8 cellular contexts compared by ENCODE assay signal in genomic region chr10:66180651-66181318, GRCh38.
DNase-seq lines count a peak whose midpoint lies in the region; ATAC-seq and TF ChIP-seq lines count a peak whose summit lies in the region.

No MANE protein-coding gene starts in this region.

- H3K79me2 ChIP-seq in OCI-LY7 (ENCODE audit: insufficient read depth, low read depth, low read length) = no peaks in the 10 kb centered on the region

- no peaks in the 10 kb centered on the region for H3K36me3 Mint-ChIP-seq in activated CD4-positive, alpha-beta T cell treated with anti-CD3 and anti-CD28 coated beads, Interleukin-2, amount 10 ng/mL, durations not matched to agents 7 days and 5 days (ENCODE audit: low read depth)

- H3K36me3 ChIP-seq in OCI-LY7 (ENCODE audit: insufficient read depth, low read length) (no peaks in the 10 kb centered on the region), right lobe of liver (no peaks in the 10 kb centered on the region), vagina (no peaks in the 10 kb centered on the region)

- no peak overlapping the region for H3K27ac ChIP-seq in OCI-LY7 (ENCODE audit: low read depth, low read length, poor library complexity, severe bottlenecking)
- H3K27ac ChIP-seq in right lobe of liver = no peak overlapping the region
- H3K27ac ChIP-seq in vagina = no peak overlapping the region

- POLR2A ChIA-PET in activated CD4-positive, alpha-beta T cell treated with anti-CD3 and anti-CD28 coated beads, Interleukin-2, amount 10 ng/mL, durations not matched to agents 7 days and 5 days (lab: Charles Lee) = no interaction called here
- POLR2A ChIA-PET in OCI-LY7 (lab: Charles Lee) = no interaction called here

- H4K20me1 ChIP-seq in OCI-LY7 (ENCODE audit: insufficient read depth, low read length) = no peaks in the 10 kb centered on the region

- no peaks in the 10 kb centered on the region for H3K9me3 Mint-ChIP-seq in activated CD4-positive, alpha-beta T cell treated with anti-CD3 and anti-CD28 coated beads, Interleukin-2, amount 10 ng/mL, durations not matched to agents 7 days and 5 days

- 26% methylated on average over 4 of the region's 4 CpGs for WGBS in right lobe of liver (ENCODE audit: insufficient coverage, low coverage, low lambda C conversion rate, missing lambda C conversion rate)

- H3K27ac Mint-ChIP-seq in activated CD4-positive, alpha-beta T cell treated with anti-CD3 and anti-CD28 coated beads, Interleukin-2, amount 10 ng/mL, durations not matched to agents 7 days and 5 days = no peak overlapping the region

- H3K4me3 ChIP-seq in OCI-LY7 (ENCODE audit: low read depth, low read length, poor library complexity, severe bottlenecking) (no peak overlapping the region), right lobe of liver (no peak overlapping the region), vagina (no peak overlapping the region)

- H3K4me1 ChIP-seq in OCI-LY7 (ENCODE audit: insufficient read depth, low read length, poor library complexity, severe bottlenecking) (no peaks in the 10 kb centered on the region), right lobe of liver (no peaks in the 10 kb centered on the region), vagina (no peaks in the 10 kb centered on the region)

- H3K9me3 ChIP-seq in OCI-LY7 (ENCODE audit: low read length) (no peaks in the 10 kb centered on the region), right lobe of liver (no peaks in the 10 kb centered on the region), vagina (no peaks in the 10 kb centered on the region)

- H3K27me3 ChIP-seq in right lobe of liver (no peaks in the 10 kb centered on the region), vagina (no peaks in the 10 kb centered on the region)

- intact Hi-C loops in OCI-LY7 (cut with micrococcal nuclease; ENCODE audit: unreplicated experiment) (no loop called here), right lobe of liver (cut with DNase I) (no loop called here), vagina (cut with DNase I) (no loop called here)

- no TSS peak for BruUV-seq in OCI-LY7 (replicated peaks; lab: Mats Ljungman, UMichigan)

- H3K4me3 Mint-ChIP-seq in activated CD4-positive, alpha-beta T cell treated with anti-CD3 and anti-CD28 coated beads, Interleukin-2, amount 10 ng/mL, durations not matched to agents 7 days and 5 days = no peak overlapping the region

- no peak overlapping the region for H3K4me2 ChIP-seq in OCI-LY7 (ENCODE audit: low read length)

- no peak for TF ChIP-seq POLR2A in right lobe of liver (IDR thresholded peaks at IDR 0.05)
- no peak for TF ChIP-seq POLR2A in vagina (IDR thresholded peaks at IDR 0.05)

- H2AFZ ChIP-seq in OCI-LY7 (ENCODE audit: low read length) = peak overlapping the region; percentile 86; the same call in 1 of the 2 replicates

- CTCF ChIA-PET in activated CD4-positive, alpha-beta T cell treated with anti-CD3 and anti-CD28 coated beads, Interleukin-2, amount 10 ng/mL, durations not matched to agents 7 days and 5 days (lab: Charles Lee) = interaction anchor here (0.6 kb wide), 1 partner anchor 687 kb away, joined by 3 read pairs; no protein-coding TSS in a partner anchor
- CTCF ChIA-PET in OCI-LY7 (lab: Charles Lee; ENCODE audit: unreplicated experiment) = no interaction called here

- peak; percentile 85 for TF ChIP-seq CTCF in OCI-LY7 (conservative IDR thresholded peaks at IDR 0.05; ENCODE audit: low read length)
- peak; percentile 69 to 70 (median 69) for TF ChIP-seq CTCF in right lobe of liver (IDR thresholded peaks at IDR 0.05)
- TF ChIP-seq CTCF in vagina (IDR thresholded peaks at IDR 0.05) = peak in 2 of 3 experiments; percentile 45 to 49

- H3K27me3 Mint-ChIP-seq in activated CD4-positive, alpha-beta T cell treated with anti-CD3 and anti-CD28 coated beads, Interleukin-2, amount 10 ng/mL, durations not matched to agents 7 days and 5 days = no peaks in the 10 kb centered on the region

- no peaks in the 10 kb centered on the region for H3K9me2 ChIP-seq in OCI-LY7 (ENCODE audit: insufficient read depth, low read length)

- DNase-seq in activated CD4-positive, alpha-beta T cell treated with anti-CD3 and anti-CD28 coated beads, Interleukin-2, amount 10 ng/mL, durations not matched to agents 7 days and 5 days = peak; percentile 47
- DNase-seq in activated CD4-positive, alpha-beta T cell treated with anti-CD3 and anti-CD28 coated beads, Interleukin-2, amount 50 U/mL, for 1 hour = no peak
- DNase-seq in OCI-LY7 (ENCODE audit: low spot score) = peak; percentile 70
- DNase-seq in dedifferentiated amniotic fluid mesenchymal stem cell (ENCODE audit: extremely low spot score) = peak; percentile 75
- no peak for DNase-seq in right lobe of liver
- no peak for DNase-seq in vagina (ENCODE audit: extremely low spot score in 2 of 2)

- ATAC-seq in GM21526 (IDR thresholded peaks at IDR 0.05; ENCODE audit: low FRiP score, unreplicated experiment) (peak; percentile 94), HG03575 (IDR thresholded peaks at IDR 0.05; ENCODE audit: extremely low read depth, insufficient number of reproducible peaks, low FRiP score, unreplicated experiment) (peak; percentile 64), right lobe of liver (peak; percentile 85 to 95 (median 92))

- H3K4me1 Mint-ChIP-seq in activated CD4-positive, alpha-beta T cell treated with anti-CD3 and anti-CD28 coated beads, Interleukin-2, amount 10 ng/mL, durations not matched to agents 7 days and 5 days = no peaks in the 10 kb centered on the region

Comparison
In these comparisons a context has a peak if more than half of its experiments do, and no peak if none do; other contexts are left out.
1. DNase-seq: peak in activated CD4-positive, alpha-beta T cell treated with anti-CD3 and anti-CD28 coated beads, Interleukin-2, amount 10 ng/mL, durations not matched to agents 7 days and 5 days (single experiment), OCI-LY7 (single experiment) and dedifferentiated amniotic fluid mesenchymal stem cell (single experiment); none in activated CD4-positive, alpha-beta T cell treated with anti-CD3 and anti-CD28 coated beads, Interleukin-2, amount 50 U/mL, for 1 hour (single experiment), right lobe of liver (0 of 3) and vagina (0 of 2).
2. Peak in every context shown above with its lines, with median percentiles within 50 percentile points of each other: ATAC-seq and CTCF ChIP-seq.